17 cellular contexts compared by ENCODE assay signal in genomic region chr15:72202302-72202701, GRCh38. TPM values are rescaled to one million over a fixed set of nuclear protein-coding genes. Genes with fewer than 3 reads are reported as not detected.
DNase-seq lines count a peak whose midpoint lies in the region; ATAC-seq and TF ChIP-seq lines count a peak whose summit lies in the region.
"Had no signal": no experiment of that assay in that cellular context is flagged by ENCODE, and none has a peak within 500 bp of the region (broad histone marks: within the 10 kb centered on the region; RNA-seq: fewer than 3 reads in every experiment).

No MANE protein-coding gene starts in this region.

- H3F3A ChIP-seq in MM.1S (ENCODE audit: insufficient read depth, low read length): peaks cover 42% of the 10 kb centered on the region

- DNase-seq in Calu3 (no peak), MM.1S (no peak), epithelial cell of prostate (ENCODE audit: low read depth, low spot score) (no peak), sigmoid colon (no peak), NCI-H1694 (lab: John Stamatoyannopoulos, UW) (no peak), NCI-H82 treated with DMSO at 0.1 percent for 48 hours (lab: John Stamatoyannopoulos, UW; ENCODE audit: unreplicated experiment) (no peak)
- DNase-seq: activated CD4-positive, alpha-beta T cell treated with anti-CD3 and anti-CD28 coated beads, Interleukin-2, amount 50 U/mL, for 1 hour; activated naive CD8-positive, alpha-beta T cell treated with anti-CD3 and anti-CD28 coated beads, Interleukin-2, amount 10 ng/mL, durations not matched to agents 7 days and 5 days; activated T-cell treated with anti-CD3 and anti-CD28 coated beads, Interleukin-2, amount 50 U/mL, for 4 hours; BE2C; NCI-H187 treated with DMSO at 0.1 percent for 48 hours; nucleus accumbens; stimulated activated CD4-positive, alpha-beta T cell treated with anti-CD3 and anti-CD28 coated beads, Interleukin-4, amount 100 ng/mL, for 24 hours; transverse colon had no signal

- peaks cover 32% of the 10 kb centered on the region for H3K4me1 ChIP-seq in MM.1S (ENCODE audit: low read length)
- H3K4me1 ChIP-seq in sigmoid colon: peaks cover 0 to 20% (median 17%) of the 10 kb centered on the region in 4 donors

- no peak overlapping the region for H3K4me3 Mint-ChIP-seq in Calu3 (ENCODE audit: low read depth, unreplicated experiment)
- H3K4me3 Mint-ChIP-seq: activated naive CD8-positive, alpha-beta T cell treated with anti-CD3 and anti-CD28 coated beads, Interleukin-2, amount 10 ng/mL, durations not matched to agents 7 days and 5 days; activated T-cell treated with anti-CD3 and anti-CD28 coated beads, Interleukin-2, amount 50 U/mL, for 4 hours had no signal

- H3K36me3 Mint-ChIP-seq in Calu3 (ENCODE audit: insufficient read depth, unreplicated experiment): peaks cover 93% of the 10 kb centered on the region

- intact Hi-C loops in Calu3 (cut with micrococcal nuclease; ENCODE audit: unreplicated experiment) (no loop called here), sigmoid colon (cut with DNase I) (loop anchor here (2.0 kb wide), 1 partner anchor 28 kb away; the partner anchor contains the start of gene PKM)

- no peaks in the 10 kb centered on the region for H3K9me3 ChIP-seq in MM.1S (replicated peaks; ENCODE audit: insufficient read depth, low read length)
- H3K9me3 ChIP-seq in sigmoid colon: no peaks in the 10 kb centered on the region
- H3K9me3 ChIP-seq: BE2C, transverse colon had no signal

- TF ChIP-seq CTCF in Calu3 (IDR thresholded peaks at IDR 0.05; ENCODE audit: unreplicated experiment) (no peak), MM.1S (IDR thresholded peaks at IDR 0.05; ENCODE audit: low read length) (no peak), sigmoid colon (IDR thresholded peaks at IDR 0.05) (no peak)

- no peaks in the 10 kb centered on the region for H3K27me3 Mint-ChIP-seq in Calu3 (ENCODE audit: unreplicated experiment)

- no peak overlapping the region for H3K9ac ChIP-seq in MM.1S (ENCODE audit: low read length)

- CTCF ChIA-PET in Calu3 (lab: Charles Lee): no interaction called here

- 95 to 96% methylated on average over 13 of the region's 13 CpGs for WGBS in sigmoid colon, 2 donors

- H3K4me3 ChIP-seq in MM.1S (ENCODE audit: low read length): no peak overlapping the region
- H3K4me3 ChIP-seq in sigmoid colon: no peak overlapping the region
- H3K4me3 ChIP-seq: SK-N-MC, transverse colon had no signal

- peak overlapping the region; percentile 27 for H3K27ac Mint-ChIP-seq in Calu3 (ENCODE audit: unreplicated experiment)

- peaks cover 6% of the 10 kb centered on the region; the same call in 1 of the 2 replicates for H3K79me2 ChIP-seq in MM.1S (ENCODE audit: low read length)

- no peak for ATAC-seq in HG03045 (IDR thresholded peaks at IDR 0.05; ENCODE audit: unreplicated experiment)
- ATAC-seq: activated T-cell treated with anti-CD3 and anti-CD28 coated beads, Interleukin-2, amount 50 U/mL, for 4 hours had no signal

- no peaks in the 10 kb centered on the region for H3K27me3 ChIP-seq in MM.1S (replicated peaks; ENCODE audit: insufficient read depth, low read length)
- peaks cover 0 to 10% (median 0%) of the 10 kb centered on the region in 3 donors for H3K27me3 ChIP-seq in sigmoid colon
- H3K27me3 ChIP-seq: BE2C had no signal

- peaks cover 12% of the 10 kb centered on the region for H3K36me3 ChIP-seq in MM.1S (replicated peaks; ENCODE audit: insufficient read depth, low read length)
- H3K36me3 ChIP-seq in sigmoid colon: peaks cover 39 to 84% (median 65%) of the 10 kb centered on the region in 4 donors

- TF ChIP-seq POLR2A in sigmoid colon (IDR thresholded peaks at IDR 0.05): no peak

- no peak for TF ChIP-seq EP300 in sigmoid colon (IDR thresholded peaks at IDR 0.05)

- peaks cover 7% of the 10 kb centered on the region; the same call in 1 of the 2 replicates for H4K20me1 ChIP-seq in MM.1S (ENCODE audit: insufficient read depth, low read length)

- no peaks in the 10 kb centered on the region for H3K9me3 Mint-ChIP-seq in Calu3 (ENCODE audit: low read depth, unreplicated experiment)
- H3K9me3 Mint-ChIP-seq: activated naive CD8-positive, alpha-beta T cell treated with anti-CD3 and anti-CD28 coated beads, Interleukin-2, amount 10 ng/mL, durations not matched to agents 7 days and 5 days; activated T-cell treated with anti-CD3 and anti-CD28 coated beads, Interleukin-2, amount 50 U/mL, for 4 hours had no signal

- no TSS peak for BruUV-seq in Calu3 (replicated peaks; lab: Mats Ljungman, UMichigan)

- H3K4me2 ChIP-seq in MM.1S (ENCODE audit: low read depth, low read length): no peak overlapping the region

- no peak overlapping the region for H2AFZ ChIP-seq in MM.1S (ENCODE audit: low read length)

- H3K27ac ChIP-seq in MM.1S (ENCODE audit: low read length) (peak overlapping the region; percentile 52; the same call in 1 of the 2 replicates), epithelial cell of prostate (peak overlapping the region; percentile 97), sigmoid colon (peak overlapping the region in 3 of 4 donors; percentile 34 to 58 (median 46))
- H3K27ac ChIP-seq: SK-N-MC had no signal

- H3K9me2 ChIP-seq in MM.1S (replicated peaks; ENCODE audit: insufficient read depth, low read length): no peaks in the 10 kb centered on the region

- peaks cover 54% of the 10 kb centered on the region for H3K4me1 Mint-ChIP-seq in Calu3 (ENCODE audit: low read depth, unreplicated experiment)

RNA-seq across cellular contexts. Expression of gene GRAMD2A, which starts 4.7 kb away (rescaled TPM):
- total RNA-seq in Calu3 (2022): 0.95 and 2.2 TPM in 2 replicates
- 1 to 10 TPM in 1 of 4 donors, under 1 TPM in 3; 0.16 to 2.6 (median 0.50) TPM for total RNA-seq in sigmoid colon
- 1 to 10 TPM in 2 of 3 donors, not detected in 1; 2.5 to 4.3 TPM for polyA plus RNA-seq in sigmoid colon
- total RNA-seq: activated naive CD8-positive, alpha-beta T cell treated with anti-CD3 and anti-CD28 coated beads, Interleukin-2, amount 10 ng/mL, durations not matched to agents 7 days and 5 days; activated T-cell treated with anti-CD3 and anti-CD28 coated beads, Interleukin-2, amount 50 U/mL, for 4 hours; mononuclear cell had no signal

RNA-seq across cellular contexts. Expression of gene PKM, which starts 28.7 kb away (rescaled TPM):
- total RNA-seq in Calu3 (2022): 1,874 and 1,922 TPM in 2 replicates
- 100 to 1,000 TPM; 135 to 213 (median 200) TPM for total RNA-seq in sigmoid colon
- polyA plus RNA-seq in sigmoid colon: 100 to 1,000 TPM; 174 to 582 (median 254) TPM

Comparison
In these comparisons a context has a peak if more than half of its experiments do, and no peak if none do; other contexts are left out.
1. H3K27ac ChIP-seq: peak in every context shown above with its lines; median percentile 97 in epithelial cell of prostate; 52 in MM.1S; 46 in sigmoid colon.